In the genomic region with DNA sequence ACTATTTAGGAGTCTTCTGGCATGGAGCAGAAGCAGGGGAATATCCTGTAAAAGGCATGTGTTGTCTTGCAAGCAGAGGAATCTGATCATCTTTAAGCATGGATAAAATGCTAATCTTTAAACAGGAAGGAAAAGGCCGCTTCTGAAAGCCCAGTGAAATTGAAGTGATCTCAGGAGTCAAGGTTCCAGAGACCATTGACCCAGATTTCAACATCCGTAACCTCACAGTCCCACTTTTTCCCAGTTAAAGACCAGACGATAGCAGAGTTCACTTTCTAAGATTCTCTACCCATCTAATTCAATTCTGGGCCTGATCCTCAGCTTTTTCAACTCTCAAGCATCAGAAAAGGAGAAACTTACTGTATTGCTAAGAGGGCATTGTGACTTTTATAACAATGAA, we compare ENCODE assay signal across 28 cellular contexts.
"Had no signal": no experiment of that assay in that cellular context is flagged by ENCODE, and none has a peak within 500 bp of the region (broad histone marks: within the 10 kb centered on the region; RNA-seq: fewer than 3 reads in every experiment).

No MANE protein-coding gene starts in this region.

- H3K4me3 ChIP-seq: colonic mucosa, coronary artery, dorsolateral prefrontal cortex, esophagus muscularis mucosa, esophagus squamous epithelium, gastrocnemius medialis, gastroesophageal sphincter, heart left ventricle, heart right ventricle had no signal

- H3K27me3 ChIP-seq: colonic mucosa, esophagus muscularis mucosa, esophagus squamous epithelium, foreskin keratinocyte, gastrocnemius medialis, gastroesophageal sphincter, heart left ventricle had no signal

- H3K4me3 Mint-ChIP-seq: dendritic cell treated with granulocyte-macrophage colony-stimulating factor and Interleukin-4, amounts not matched to agents 40 ng/mL and 50 ng/mL, for 4 days; effector memory CD8-positive, alpha-beta T cell had no signal

- DNase-seq: colonic mucosa; cortex of kidney; dermis blood vessel endothelial cell; dorsolateral prefrontal cortex; effector CD4-positive, alpha-beta T cell; effector CD8-positive, alpha-beta T cell; effector memory CD4-positive, alpha-beta T cell; effector memory CD8-positive, alpha-beta T cell; erythroblast; esophagus squamous epithelium; foreskin fibroblast; foreskin melanocyte; gastrocnemius medialis; glutamatergic neuron; head of caudate nucleus; heart left ventricle; heart right ventricle had no signal

- ATAC-seq: effector memory CD8-positive, alpha-beta T cell; esophagus mucosa; foreskin keratinocyte; gastrocnemius medialis; gastroesophageal sphincter; heart left ventricle; heart right ventricle had no signal

- H3K4me1 ChIP-seq: colonic mucosa, esophagus muscularis mucosa, esophagus squamous epithelium, foreskin keratinocyte, gastrocnemius medialis, gastroesophageal sphincter, heart left ventricle, heart right ventricle had no signal

- H3K27me3 Mint-ChIP-seq: dendritic cell treated with granulocyte-macrophage colony-stimulating factor and Interleukin-4, amounts not matched to agents 40 ng/mL and 50 ng/mL, for 4 days; effector memory CD8-positive, alpha-beta T cell had no signal

- H3K9me3 Mint-ChIP-seq: dendritic cell treated with granulocyte-macrophage colony-stimulating factor and Interleukin-4, amounts not matched to agents 40 ng/mL and 50 ng/mL, for 4 days had no signal

- FAIRE-seq: colon, endometrium, endothelial cell of umbilical vein, frontal cortex had no signal

- H3K9me3 ChIP-seq: colonic mucosa, esophagus muscularis mucosa, esophagus squamous epithelium, gastrocnemius medialis, gastroesophageal sphincter, heart left ventricle, heart right ventricle had no signal

- H3K27ac ChIP-seq: colonic mucosa, coronary artery, dorsolateral prefrontal cortex, epithelial cell of prostate, esophagus muscularis mucosa, esophagus squamous epithelium, foreskin keratinocyte, gastrocnemius medialis, gastroesophageal sphincter, heart left ventricle, heart right ventricle had no signal

- H3K27ac Mint-ChIP-seq: dendritic cell treated with granulocyte-macrophage colony-stimulating factor and Interleukin-4, amounts not matched to agents 40 ng/mL and 50 ng/mL, for 4 days; effector memory CD8-positive, alpha-beta T cell had no signal

- H3K36me3 ChIP-seq: colonic mucosa, esophagus muscularis mucosa, esophagus squamous epithelium, gastrocnemius medialis, gastroesophageal sphincter, heart left ventricle, heart right ventricle had no signal
